Comparison of ENCODE assay signal across 8 cellular contexts in genomic region chr7:138752568-138753518, GRCh38. TPM values are rescaled to one million over a fixed set of nuclear protein-coding genes. Genes with fewer than 3 reads are reported as not detected.
DNase-seq lines count a peak whose midpoint lies in the region; ATAC-seq lines count a peak whose summit lies in the region.

No MANE protein-coding gene starts in this region.

- no peaks in the 10 kb centered on the region for H3K9me3 Mint-ChIP-seq in activated CD8-positive, alpha-beta memory T cell treated with anti-CD3 and anti-CD28 coated beads, Interleukin-2, amount 10 ng/mL, durations not matched to agents 7 days and 5 days (ENCODE audit: low read depth)

- no peaks in the 10 kb centered on the region for H3K27me3 Mint-ChIP-seq in activated CD8-positive, alpha-beta memory T cell treated with anti-CD3 and anti-CD28 coated beads, Interleukin-2, amount 10 ng/mL, durations not matched to agents 7 days and 5 days

- DNase-seq in ELF-1 (ENCODE audit: low read depth, low spot score) = peak; percentile 79
- DNase-seq in NCI-H2171 treated with DMSO at 0.1 percent for 48 hours (lab: John Stamatoyannopoulos, UW) = peak; percentile 96
- peak; percentile 97 for DNase-seq in activated CD8-positive, alpha-beta memory T cell treated with anti-CD3 and anti-CD28 coated beads, Interleukin-2, amount 10 ng/mL, durations not matched to agents 7 days and 5 days
- peak; percentile 39 for DNase-seq in left ventricle myocardium superior
- peak; percentile 83 for DNase-seq in stimulated activated CD8-positive, alpha-beta memory T cell treated with anti-CD3 and anti-CD28 coated beads, Interleukin-12 subunit alpha, Interleukin-12 subunit beta, amount 100 ng/mL, for 4 hours (ENCODE audit: low read depth)
- no peak for DNase-seq in GM19238 (ENCODE audit: insufficient read length, low spot score)

- ATAC-seq in HG02588 (IDR thresholded peaks at IDR 0.05; ENCODE audit: unreplicated experiment) = peak; percentile 44
- ATAC-seq in activated CD8-positive, alpha-beta memory T cell treated with anti-CD3 and anti-CD28 coated beads, Interleukin-2, amount 10 ng/mL, durations not matched to agents 7 days and 5 days = peak; percentile 95
- ATAC-seq in left ventricle myocardium superior = no peak
- ATAC-seq in HG02571 (IDR thresholded peaks at IDR 0.05; ENCODE audit: unreplicated experiment) = no peak

- CTCF ChIA-PET in activated CD8-positive, alpha-beta memory T cell treated with anti-CD3 and anti-CD28 coated beads, Interleukin-2, amount 10 ng/mL, durations not matched to agents 7 days and 5 days (lab: Charles Lee) = interaction anchor here (0.8 to 5.7 kb wide), 4 partner anchors 14 to 591 kb away, joined by 3 to 32 read pairs (median 4); no protein-coding TSS in a partner anchor

- intact Hi-C loops in left ventricle myocardium superior (cut with micrococcal nuclease) = no loop called here

- H3K36me3 Mint-ChIP-seq in activated CD8-positive, alpha-beta memory T cell treated with anti-CD3 and anti-CD28 coated beads, Interleukin-2, amount 10 ng/mL, durations not matched to agents 7 days and 5 days = no peaks in the 10 kb centered on the region

- peak overlapping the region; percentile 86 for H3K27ac Mint-ChIP-seq in activated CD8-positive, alpha-beta memory T cell treated with anti-CD3 and anti-CD28 coated beads, Interleukin-2, amount 10 ng/mL, durations not matched to agents 7 days and 5 days

- peak overlapping the region; percentile 16 for H3K4me3 Mint-ChIP-seq in activated CD8-positive, alpha-beta memory T cell treated with anti-CD3 and anti-CD28 coated beads, Interleukin-2, amount 10 ng/mL, durations not matched to agents 7 days and 5 days

- peaks cover 68% of the 10 kb centered on the region for H3K4me1 Mint-ChIP-seq in activated CD8-positive, alpha-beta memory T cell treated with anti-CD3 and anti-CD28 coated beads, Interleukin-2, amount 10 ng/mL, durations not matched to agents 7 days and 5 days

RNA-seq across cellular contexts. Expression of gene TMEM213, which starts 45.0 kb away (rescaled TPM):
- under 1 TPM in 1 of 2 experiments, not detected in 1; 0.06 TPM for total RNA-seq in activated CD8-positive, alpha-beta memory T cell treated with anti-CD3 and anti-CD28 coated beads, Interleukin-2, amount 10 ng/mL, durations not matched to agents 7 days and 5 days
- total RNA-seq in left ventricle myocardium superior = not detected

RNA-seq across cellular contexts. Expression of gene ATP6V0A4, which starts 45.2 kb away (rescaled TPM):
- total RNA-seq in activated CD8-positive, alpha-beta memory T cell treated with anti-CD3 and anti-CD28 coated beads, Interleukin-2, amount 10 ng/mL, durations not matched to agents 7 days and 5 days = not detected
- total RNA-seq in left ventricle myocardium superior = not detected

RNA-seq across cellular contexts. Expression of gene SVOPL, which starts 51.7 kb away (rescaled TPM):
- not detected for total RNA-seq in activated CD8-positive, alpha-beta memory T cell treated with anti-CD3 and anti-CD28 coated beads, Interleukin-2, amount 10 ng/mL, durations not matched to agents 7 days and 5 days
- total RNA-seq in left ventricle myocardium superior = not detected

Comparison
In these comparisons a context has a peak if more than half of its experiments do, and no peak if none do; other contexts are left out.
1. ATAC-seq: peak in HG02588 (single experiment) and activated CD8-positive, alpha-beta memory T cell treated with anti-CD3 and anti-CD28 coated beads, Interleukin-2, amount 10 ng/mL, durations not matched to agents 7 days and 5 days (single experiment); none in left ventricle myocardium superior (single experiment) and HG02571 (single experiment).